ENCODE assay signal across 8 cellular contexts in the genomic region with DNA sequence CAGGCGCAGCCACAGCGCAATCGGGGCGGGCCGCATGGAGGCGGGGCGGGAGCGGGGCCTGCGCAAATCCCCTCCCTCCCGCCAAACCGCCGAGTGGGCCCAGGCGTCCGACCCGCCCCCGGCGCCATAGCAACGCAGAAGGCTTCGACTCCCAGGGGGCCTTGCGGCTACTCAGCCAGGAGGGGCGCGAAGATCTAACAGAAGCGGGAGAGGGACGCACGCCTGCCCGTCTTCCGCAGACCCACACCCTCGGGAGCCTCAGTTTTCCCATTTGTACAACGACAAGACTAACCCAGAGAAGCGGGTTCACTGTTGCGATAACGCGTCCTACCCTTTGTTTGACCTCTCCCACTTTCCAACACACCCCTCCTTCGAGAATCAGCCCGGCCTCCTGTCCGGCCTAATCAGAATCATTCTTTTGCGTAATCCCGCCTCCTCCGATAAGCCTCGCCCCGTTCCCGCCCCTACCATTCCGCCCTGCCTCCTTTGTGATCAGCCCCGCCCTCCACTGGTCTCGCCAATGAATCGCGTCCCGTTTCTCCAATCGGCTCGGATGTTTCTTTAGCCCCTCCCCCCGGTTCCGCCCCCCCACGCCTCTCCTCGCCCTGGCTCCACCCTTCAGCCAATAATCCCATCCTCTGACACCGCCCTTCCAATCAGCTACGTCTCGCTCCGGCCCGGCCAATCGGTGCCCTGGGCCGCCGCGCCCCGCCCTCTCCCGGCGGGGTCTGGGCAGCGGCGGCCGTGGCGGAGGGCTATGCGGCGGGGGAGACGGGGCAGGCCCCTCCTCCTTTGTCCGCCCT. TPM values are rescaled to one million over a fixed set of nuclear protein-coding genes. Genes with fewer than 3 reads are reported as not detected.
DNase-seq lines count a peak whose midpoint lies in the region; ATAC-seq and TF ChIP-seq lines count a peak whose summit lies in the region.

TSS of gene PCSK4 (minus strand) at position 40 of the 803 bp plus-strand sequence. CDS start at position 36, 4 bp downstream.

- no peaks in the 10 kb centered on the region for H3K36me3 Mint-ChIP-seq in activated T-cell treated with anti-CD3 and anti-CD28 coated beads, Interleukin-2, amount 50 U/mL, for 72 hours (ENCODE audit: insufficient read depth in 2 of 2)

- peak within 1 kb of the TSS; percentile 4 for H3K27ac Mint-ChIP-seq in activated T-cell treated with anti-CD3 and anti-CD28 coated beads, Interleukin-2, amount 50 U/mL, for 72 hours

- BruUV-seq in Panc1 (replicated peaks; lab: Mats Ljungman, UMichigan) = no TSS peak

- ATAC-seq in GM21723 (IDR thresholded peaks at IDR 0.05; ENCODE audit: unreplicated experiment) = peak; percentile 84
- ATAC-seq in Panc1 = peak; percentile 93
- ATAC-seq in activated T-cell treated with anti-CD3 and anti-CD28 coated beads, Interleukin-2, amount 50 U/mL, for 72 hours (replicated peaks in 1 of 2) = peak; percentile 90 to 91

- intact Hi-C loops in Panc1 (cut with micrococcal nuclease; ENCODE audit: unreplicated experiment) (no loop called here), esophagus muscularis mucosa (cut with DNase I) (no loop called here)

- H3K36me3 ChIP-seq in Panc1 (ENCODE audit: control insufficient read depth, insufficient read depth, low read length) = no peaks in the 10 kb centered on the region; the same call in 1 of the 2 replicates
- H3K36me3 ChIP-seq in esophagus muscularis mucosa = no peaks in the 10 kb centered on the region
- no peaks in the 10 kb centered on the region for H3K36me3 ChIP-seq in muscle layer of colon (ENCODE audit: insufficient read depth, low read length)

- H3K4me1 ChIP-seq in Panc1 (ENCODE audit: control insufficient read depth, insufficient read depth, low read length) (no peaks in the 10 kb centered on the region; the same call in 1 of the 2 replicates), esophagus muscularis mucosa (peaks cover 17 to 21% (median 19%) of the 10 kb centered on the region in 4 donors), muscle layer of colon (ENCODE audit: insufficient read depth, low read length) (peaks cover 6% of the 10 kb centered on the region)

- DNase-seq in DMS 273 treated with DMSO at 0.1 percent for 48 hours (lab: John Stamatoyannopoulos, UW) (peak; percentile 96), KG1 (lab: John Stamatoyannopoulos, UW) (peak; percentile 96), Panc1 (ENCODE audit: low read depth, low spot score) (peak; percentile 91), esophagus muscularis mucosa (ENCODE audit: extremely low spot score) (peak; percentile 100)
- peak; percentile 97 for DNase-seq in activated T-cell treated with anti-CD3 and anti-CD28 coated beads, Interleukin-2, amount 50 U/mL, for 72 hours
- peak; percentile 94 to 98 for DNase-seq in stimulated activated CD8-positive, alpha-beta memory T cell treated with anti-CD3 and anti-CD28 coated beads, Interleukin-7, amount 100 ng/mL, for 1 hour (ENCODE audit: low read depth in 2 of 2)

- in situ Hi-C loops in Panc1 (cut with HindIII; ENCODE audit: low pct_unique_long_range_greater_than_20kb, low sequenced_read_pairs) = no loop called here

- peaks cover 12% of the 10 kb centered on the region for H3K27me3 Mint-ChIP-seq in activated T-cell treated with anti-CD3 and anti-CD28 coated beads, Interleukin-2, amount 50 U/mL, for 72 hours (ENCODE audit: low read depth)

- peaks cover 14% of the 10 kb centered on the region for H3K4me1 Mint-ChIP-seq in activated T-cell treated with anti-CD3 and anti-CD28 coated beads, Interleukin-2, amount 50 U/mL, for 72 hours (ENCODE audit: low read depth)

- H3K9me3 Mint-ChIP-seq in activated T-cell treated with anti-CD3 and anti-CD28 coated beads, Interleukin-2, amount 50 U/mL, for 72 hours = no peaks in the 10 kb centered on the region

- TF ChIP-seq POLR2A in esophagus muscularis mucosa (IDR thresholded peaks at IDR 0.05; ENCODE audit: low read depth) = no peak

- no peak for TF ChIP-seq EP300 in esophagus muscularis mucosa (IDR thresholded peaks at IDR 0.05)

- H3K27ac ChIP-seq in Panc1 (ENCODE audit: low read length) (peak within 1 kb of the TSS; percentile 79), esophagus muscularis mucosa (replicated peaks in 1 of 4) (peak within 1 kb of the TSS; percentile 76 to 85 (median 82)), muscle layer of colon (ENCODE audit: low read depth, low read length) (no peak within 1 kb of the TSS)

- TF ChIP-seq CTCF in Panc1 (IDR thresholded peaks at IDR 0.05) = no peak
- TF ChIP-seq CTCF in esophagus muscularis mucosa (IDR thresholded peaks at IDR 0.05) = peak in 1 of 3 experiments; percentile 34

- POLR2A ChIA-PET in Panc1 (lab: Charles Lee) = interaction anchor here (0.6 to 0.7 kb wide), 3 partner anchors 12 to 654 kb away, joined by 8 to 19 read pairs (median 9); no protein-coding TSS in a partner anchor

- H3K4me3 ChIP-seq in Panc1 (ENCODE audit: low read depth in 2 of 2, low read length in 2 of 2) = peak within 1 kb of the TSS; percentile 55 to 65
- peak within 1 kb of the TSS; percentile 56 to 75 (median 60) for H3K4me3 ChIP-seq in esophagus muscularis mucosa
- H3K4me3 ChIP-seq in muscle layer of colon (ENCODE audit: low read depth in 1 of 2, low read length in 2 of 2) = peak within 1 kb of the TSS; percentile 49 to 67

- H3K27me3 ChIP-seq in Panc1 (ENCODE audit: control insufficient read depth, insufficient read depth, low read length) (no peaks in the 10 kb centered on the region), esophagus muscularis mucosa (peaks cover 0 to 20% (median 0%) of the 10 kb centered on the region in 4 donors), muscle layer of colon (ENCODE audit: control insufficient read depth in 1 of 2, insufficient read depth in 2 of 2, low read length in 2 of 2) (peaks cover 5 to 18% of the 10 kb centered on the region in 2 donors)

- CTCF ChIA-PET in Panc1 (lab: Charles Lee) = interaction anchor here (0.6 kb wide), 2 partner anchors 56 to 466 kb away, joined by 5 to 8 read pairs; no protein-coding TSS in a partner anchor

- H3K9me3 ChIP-seq in Panc1 (ENCODE audit: control insufficient read depth, insufficient read depth, low read depth, low read length) = no peaks in the 10 kb centered on the region
- no peaks in the 10 kb centered on the region for H3K9me3 ChIP-seq in esophagus muscularis mucosa
- H3K9me3 ChIP-seq in muscle layer of colon (ENCODE audit: low read length) = no peaks in the 10 kb centered on the region

- H3K4me3 Mint-ChIP-seq in activated T-cell treated with anti-CD3 and anti-CD28 coated beads, Interleukin-2, amount 50 U/mL, for 72 hours = peak within 1 kb of the TSS; percentile 82 to 85

- under 1% methylated on average over 30 of the region's 74 CpGs for WGBS in esophagus muscularis mucosa

- peak within 1 kb of the TSS; percentile 9 for H3K9ac ChIP-seq in muscle layer of colon (ENCODE audit: low read length)

RNA-seq across cellular contexts. Expression of gene PCSK4, which starts in this region (rescaled TPM):
- total RNA-seq in Panc1 (2021; ENCODE audit: unreplicated experiment) (9.9 TPM), esophagus muscularis mucosa (1 to 10 TPM; 1.9 to 5.4 (median 3.3) TPM)
- polyA plus RNA-seq in Panc1 (2012; ENCODE audit: insufficient read length) = 13.5 TPM
- total RNA-seq in activated T-cell treated with anti-CD3 and anti-CD28 coated beads, Interleukin-2, amount 50 U/mL, for 72 hours = 10 to 100 TPM; 13.3 to 16.6 TPM
